ENCODE assay signal across 21 cellular contexts in genomic region chr1:212594640-212595039, GRCh38. TPM values are rescaled to one million over a fixed set of nuclear protein-coding genes. Genes with fewer than 3 reads are reported as not detected.
"Had no signal": no experiment of that assay in that cellular context is flagged by ENCODE, and none has a peak within 500 bp of the region (broad histone marks: within the 10 kb centered on the region; RNA-seq: fewer than 3 reads in every experiment).

No MANE protein-coding gene starts in this region.

- H3K36me3 ChIP-seq: gastrocnemius medialis, left ventricle myocardium inferior, ovary, right lobe of liver, upper lobe of right lung had no signal

- H3K4me3 ChIP-seq: gastrocnemius medialis, left ventricle myocardium inferior, ovary, right lobe of liver, testis, upper lobe of right lung had no signal

- H3K27me3 ChIP-seq: ovary, right lobe of liver, testis had no signal

- FAIRE-seq: colon, endometrium, small intestine had no signal

- H3K4me1 ChIP-seq: gastrocnemius medialis, left ventricle myocardium inferior, right lobe of liver had no signal

- DNase-seq: activated CD4-positive, alpha-beta T cell treated with anti-CD3 and anti-CD28 coated beads, Interleukin-2, amount 50 U/mL, for 1 hour; activated CD4-positive, CD25-positive, alpha-beta regulatory T cell; activated CD8-positive, alpha-beta memory T cell treated with anti-CD3 and anti-CD28 coated beads, Interleukin-2, amount 50 U/mL, for 4 hours; activated gamma-delta T cell; activated T-cell treated with anti-CD3 and anti-CD28 coated beads, Interleukin-2, amount 50 U/mL, for 72 hours; central memory CD4-positive, alpha-beta T cell; erythroblast; gastrocnemius medialis; head of caudate nucleus; left ventricle myocardium inferior; naive thymus-derived CD4-positive, alpha-beta T cell; ovary; right lobe of liver; small intestine; stimulated activated CD4-positive, alpha-beta T cell treated with anti-CD3 and anti-CD28 coated beads, Interleukin-4, amount 100 ng/mL, for 1 hour; T-helper 1 cell; T1000; testis; upper lobe of right lung had no signal

- ATAC-seq: activated T-cell treated with anti-CD3 and anti-CD28 coated beads, Interleukin-2, amount 50 U/mL, for 72 hours; gastrocnemius medialis; naive thymus-derived CD4-positive, alpha-beta T cell; upper lobe of right lung had no signal

- H3K27ac ChIP-seq: gastrocnemius medialis, left ventricle myocardium inferior, ovary, right lobe of liver, testis had no signal

- H3K9me3 ChIP-seq: gastrocnemius medialis, left ventricle myocardium inferior, ovary, right lobe of liver, testis, upper lobe of right lung had no signal

RNA-seq across cellular contexts. Expression of gene ATF3, which starts 13.9 kb away (rescaled TPM):
- polyA plus RNA-seq: naive thymus-derived CD4-positive, alpha-beta T cell had no signal
